Comparison of ENCODE assay signal across 25 cellular contexts in genomic region chr10:133201948-133202725, GRCh38. TPM values are rescaled to one million over a fixed set of nuclear protein-coding genes. Genes with fewer than 3 reads are reported as not detected.
"Had no signal": no experiment of that assay in that cellular context is flagged by ENCODE, and none has a peak within 500 bp of the region (broad histone marks: within the 10 kb centered on the region; RNA-seq: fewer than 3 reads in every experiment).

No MANE protein-coding gene starts in this region.

- H3K27ac ChIP-seq: HL-60, SJSA1, SK-N-MC had no signal

- H3K4me1 ChIP-seq: SJSA1 had no signal

- FAIRE-seq: HTR-8/SVneo, RCC 7860 had no signal

- H3K9me3 ChIP-seq: SJSA1 had no signal

- DNase-seq: IMR-90, Karpas-422, KG1, MM.1S, NCI-H1092 treated with DMSO at 0.1 percent for 48 hours, NCI-H1436, NCI-H187, NCI-H2029, NCI-H2081 treated with DMSO at 0.1 percent for 48 hours, NCI-H2171, NCI-H226, NCI-H446, NCI-H510A, NCI-H524 treated with DMSO at 0.1 percent for 48 hours, NCI-H69, NCI-H774, Right ventricle myocardium superior, RPMI8226, SIG-M5 had no signal

- H3K36me3 ChIP-seq: SJSA1 had no signal

- H3K4me3 ChIP-seq: SJSA1, SK-N-MC had no signal

RNA-seq across cellular contexts. Expression of gene UTF1, which starts 27.9 kb away (rescaled TPM):
- total RNA-seq: IMR-90, M059J, Right ventricle myocardium superior, SJSA1 had no signal
- polyA plus RNA-seq: IMR-90 had no signal

RNA-seq across cellular contexts. Expression of gene VENTX, which starts 35.5 kb away (rescaled TPM):
- total RNA-seq: IMR-90, M059J, SJSA1 had no signal
- polyA plus RNA-seq: IMR-90 had no signal

RNA-seq across cellular contexts. Expression of gene KNDC1, which starts 42.1 kb away (rescaled TPM):
- total RNA-seq: M059J, Right ventricle myocardium superior had no signal
